14 cellular contexts compared by ENCODE assay signal in the genomic region with DNA sequence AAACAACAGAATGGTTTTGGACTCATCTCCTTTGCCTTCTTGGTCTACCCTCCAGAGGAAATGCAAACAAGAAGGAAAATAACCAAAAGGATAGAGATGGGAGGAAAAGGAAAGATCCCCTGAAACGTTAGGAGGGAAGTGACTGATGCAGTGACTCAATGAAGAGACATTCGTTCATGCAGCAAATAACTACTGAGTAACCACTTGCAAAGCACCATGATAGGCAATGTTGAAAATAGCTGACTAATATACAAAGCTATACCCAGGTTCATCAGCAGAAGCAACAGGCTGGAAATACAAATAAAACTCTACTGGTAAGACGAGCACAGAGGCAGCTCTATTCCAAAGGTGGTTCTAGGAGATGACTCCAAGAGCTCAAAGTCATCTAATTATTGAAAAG. TPM values are rescaled to one million over a fixed set of nuclear protein-coding genes. Genes with fewer than 3 reads are reported as not detected.
DNase-seq lines count a peak whose midpoint lies in the region; ATAC-seq lines count a peak whose summit lies in the region.
"Had no signal": no experiment of that assay in that cellular context is flagged by ENCODE, and none has a peak within 500 bp of the region (broad histone marks: within the 10 kb centered on the region; RNA-seq: fewer than 3 reads in every experiment).

No MANE protein-coding gene starts in this region.

- ATAC-seq in HG03432 (IDR thresholded peaks at IDR 0.05; ENCODE audit: unreplicated experiment) = no peak
- ATAC-seq: mucosa of descending colon had no signal

- DNase-seq in EH (ENCODE audit: low read depth) (peak; percentile 90), M059J (ENCODE audit: low read depth) (peak; percentile 87), dedifferentiated amniotic fluid mesenchymal stem cell (ENCODE audit: extremely low spot score) (peak; percentile 67), non-pigmented ciliary epithelial cell (ENCODE audit: low read depth) (peak; percentile 86), NCI-H510A (lab: John Stamatoyannopoulos, UW) (no peak), ecto neural progenitor cell (ENCODE audit: low spot score) (no peak)
- DNase-seq in activated T-cell treated with anti-CD3 and anti-CD28 coated beads, Interleukin-2, amount 50 U/mL, for 48 hours = no peak
- DNase-seq: activated naive CD8-positive, alpha-beta T cell treated with anti-CD3 and anti-CD28 coated beads, Interleukin-2, amount 10 ng/mL, durations not matched to agents 7 days and 5 days; mucosa of descending colon; NCI-H1417; Peyer's patch; stimulated activated naive CD4-positive, alpha-beta T cell had no signal

RNA-seq across cellular contexts. Expression of a gene that starts 41.8 kb away (rescaled TPM):
- 12.1 and 16.4 TPM in 2 replicates for total RNA-seq in M059J (2014; rRNA removed; shearing (Covaris generic))

RNA-seq across cellular contexts. Expression of a gene that starts 45.6 kb away (rescaled TPM):
- not detected in 2 replicates for total RNA-seq in M059J (2014; rRNA removed; shearing (Covaris generic))
- total RNA-seq: esophagus muscularis mucosa, mucosa of descending colon, Peyer's patch had no signal

Comparison
In these comparisons a context has a peak if more than half of its experiments do, and no peak if none do; other contexts are left out.
1. DNase-seq: peak in EH (single experiment), M059J (single experiment), dedifferentiated amniotic fluid mesenchymal stem cell (single experiment) and non-pigmented ciliary epithelial cell (single experiment); none in NCI-H510A (single experiment), ecto neural progenitor cell (single experiment) and activated T-cell treated with anti-CD3 and anti-CD28 coated beads, Interleukin-2, amount 50 U/mL, for 48 hours (0 of 2).